24 cellular contexts compared by ENCODE assay signal in the genomic region with DNA sequence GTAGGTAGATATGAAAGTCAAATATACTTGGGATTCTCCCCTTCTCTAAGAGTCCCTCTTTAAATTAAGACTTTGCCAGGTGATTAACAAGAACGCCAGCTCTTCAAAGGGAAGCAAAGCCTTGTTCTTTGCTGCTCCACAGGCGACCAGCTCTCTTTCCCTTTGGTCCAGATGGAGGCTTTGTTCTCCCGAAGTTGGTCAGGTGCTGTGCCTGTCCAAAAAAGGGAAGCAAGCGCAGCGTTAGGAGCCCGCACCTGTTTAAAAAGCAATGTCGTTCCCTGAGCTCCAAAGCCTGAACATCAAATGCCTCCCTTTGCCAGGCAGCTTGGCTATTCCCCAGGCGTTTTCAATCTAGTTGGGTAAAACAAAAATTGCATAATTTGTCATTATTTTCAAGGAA.
DNase-seq lines count a peak whose midpoint lies in the region; TF ChIP-seq lines count a peak whose summit lies in the region.
"Had no signal": no experiment of that assay in that cellular context is flagged by ENCODE, and none has a peak within 500 bp of the region (broad histone marks: within the 10 kb centered on the region; RNA-seq: fewer than 3 reads in every experiment).

No MANE protein-coding gene starts in this region.

- H3K36me3 Mint-ChIP-seq in neural progenitor cell = no peaks in the 10 kb centered on the region
- H3K36me3 Mint-ChIP-seq: IgD-negative memory B cell had no signal

- H3K27me3 ChIP-seq in neural progenitor cell = no peaks in the 10 kb centered on the region

- peak; percentile 96 for DNase-seq in G401 (ENCODE audit: low spot score)
- DNase-seq in NCI-H2107 (lab: John Stamatoyannopoulos, UW) = peak; percentile 5
- peak; percentile 55 for DNase-seq in cerebellum (ENCODE audit: low spot score)
- peak; percentile 71 for DNase-seq in neural progenitor cell (ENCODE audit: low spot score)
- no peak for DNase-seq in mesenteric fat pad (ENCODE audit: low spot score)
- DNase-seq in AG08395 (ENCODE audit: low spot score) = no peak
- DNase-seq in KG1 (lab: John Stamatoyannopoulos, UW) = no peak
- DNase-seq: 8988T; ACHN; DMS153; DND-41; HFFc6; NCI-H1092; NCI-H1417 treated with DMSO at 0.1 percent for 48 hours; NCI-H187 treated with DMSO at 0.1 percent for 48 hours; NCI-H446; NCI-H524 treated with DMSO at 0.1 percent for 48 hours; NCI-H82; NK-92 treated with Interleukin-12 subunit alpha and Interleukin-12 subunit beta, amount 100 ng/mL, for 24 hours; PC-3; SK-N-SH had no signal

- no peaks in the 10 kb centered on the region for H3K9me3 Mint-ChIP-seq in neural progenitor cell

- H3K79me2 ChIP-seq in neural progenitor cell (ENCODE audit: low read depth) = no peaks in the 10 kb centered on the region

- H3K27ac Mint-ChIP-seq in neural progenitor cell = no peak overlapping the region
- H3K27ac Mint-ChIP-seq: HFFc6, IgD-negative memory B cell had no signal

- in situ Hi-C loops in G401 (cut with HindIII; ENCODE audit: low sequenced_read_pairs) = no loop called here

- peak overlapping the region; percentile 21 for H3K4me3 ChIP-seq in neural progenitor cell
- H3K4me3 ChIP-seq: HAP-1 had no signal

- H3K4me1 ChIP-seq in neural progenitor cell = peaks cover 28% of the 10 kb centered on the region
- H3K4me1 ChIP-seq: HAP-1 had no signal

- no peaks in the 10 kb centered on the region for H3K27me3 Mint-ChIP-seq in neural progenitor cell (ENCODE audit: insufficient read depth, low read depth)
- H3K27me3 Mint-ChIP-seq: IgD-negative memory B cell had no signal

- H2AFZ ChIP-seq in neural progenitor cell (replicated peaks) = no peak overlapping the region

- no peak overlapping the region for H3K9ac ChIP-seq in neural progenitor cell
- H3K9ac ChIP-seq: SK-N-SH had no signal

- H3K36me3 ChIP-seq in neural progenitor cell = no peaks in the 10 kb centered on the region
- H3K36me3 ChIP-seq: HAP-1 had no signal

- peaks cover 11% of the 10 kb centered on the region for H3F3A ChIP-seq in neural progenitor cell (ENCODE audit: low read depth)

- no peak overlapping the region for H3K4me3 Mint-ChIP-seq in neural progenitor cell
- H3K4me3 Mint-ChIP-seq: HFFc6, IgD-negative memory B cell had no signal

- no peaks in the 10 kb centered on the region for H4K20me1 ChIP-seq in neural progenitor cell (ENCODE audit: low read depth)

- H3K27ac ChIP-seq in neural progenitor cell = peak overlapping the region; percentile 32
- H3K27ac ChIP-seq: HL-60 had no signal

- peaks cover 10% of the 10 kb centered on the region for H3K4me1 Mint-ChIP-seq in neural progenitor cell

- H3K9me3 ChIP-seq in neural progenitor cell (ENCODE audit: low read depth) = no peaks in the 10 kb centered on the region
- H3K9me3 ChIP-seq: HAP-1, SK-N-SH had no signal

- peak overlapping the region; percentile 68 for H3K4me2 ChIP-seq in neural progenitor cell
- H3K4me2 ChIP-seq: SK-N-SH had no signal

- no peak for TF ChIP-seq CTCF in neural progenitor cell (IDR thresholded peaks at IDR 0.05)

Comparison
In these comparisons a context has a peak if more than half of its experiments do, and no peak if none do; other contexts are left out.
1. DNase-seq: peak in G401 (single experiment), NCI-H2107 (single experiment), cerebellum (single experiment) and neural progenitor cell (single experiment); none in mesenteric fat pad (single experiment), AG08395 (single experiment) and KG1 (single experiment).